Comparison of ENCODE assay signal across 8 cellular contexts in genomic region chr18:6414723-6415362, GRCh38. TPM values are rescaled to one million over a fixed set of nuclear protein-coding genes. Genes with fewer than 3 reads are reported as not detected.
DNase-seq lines count a peak whose midpoint lies in the region; TF ChIP-seq lines count a peak whose summit lies in the region.

L3MBTL4 (minus strand) TSS chr18:6414911; CDS start chr18:6311625, 103,286 bp downstream.

- peak within 1 kb of the TSS; percentile 68 for H3K4me3 Mint-ChIP-seq in activated naive CD4-positive, alpha-beta T cell treated with anti-CD3 and anti-CD28 coated beads, Interleukin-2, amount 10 ng/mL, durations not matched to agents 7 days and 5 days
- peak within 1 kb of the TSS; percentile 91 for H3K4me3 Mint-ChIP-seq in endothelial cell (ENCODE audit: unreplicated experiment)

- CTCF ChIA-PET in activated naive CD4-positive, alpha-beta T cell treated with anti-CD3 and anti-CD28 coated beads, Interleukin-2, amount 10 ng/mL, durations not matched to agents 7 days and 5 days (lab: Charles Lee), result no interaction called here

- no peak for DNase-seq in activated naive CD4-positive, alpha-beta T cell treated with anti-CD3 and anti-CD28 coated beads, Interleukin-2, amount 10 ng/mL, durations not matched to agents 7 days and 5 days
- no peak for DNase-seq in activated naive CD4-positive, alpha-beta T cell treated with anti-CD3 and anti-CD28 coated beads, Interleukin-2, amount 50 U/mL, for 16 hours
- DNase-seq in HFF-Myc (ENCODE audit: extremely low read depth, low read depth), result no peak
- DNase-seq in NCI-H510A (lab: John Stamatoyannopoulos, UW), result peak; percentile 53
- DNase-seq in endothelial cell (ENCODE audit: low spot score), result peak; percentile 14
- DNase-seq in mucosa of gallbladder (ENCODE audit: low spot score), result peak; percentile 43
- no peak for DNase-seq in RKO (ENCODE audit: low spot score)

- H3K27me3 Mint-ChIP-seq in activated naive CD4-positive, alpha-beta T cell treated with anti-CD3 and anti-CD28 coated beads, Interleukin-2, amount 10 ng/mL, durations not matched to agents 7 days and 5 days, result peaks cover 37% of the 10 kb centered on the region
- H3K27me3 Mint-ChIP-seq in endothelial cell (ENCODE audit: unreplicated experiment), result peaks cover 15% of the 10 kb centered on the region

- H3K4me1 ChIP-seq in urinary bladder (ENCODE audit: insufficient read depth), result no peaks in the 10 kb centered on the region

- no peak for TF ChIP-seq CTCF in HFF-Myc (IDR thresholded peaks at IDR 0.05; ENCODE audit: low read depth, low read length, missing control alignments)
- TF ChIP-seq CTCF in endothelial cell (IDR thresholded peaks at IDR 0.05; ENCODE audit: unreplicated experiment), result no peak

- H3K27ac Mint-ChIP-seq in activated naive CD4-positive, alpha-beta T cell treated with anti-CD3 and anti-CD28 coated beads, Interleukin-2, amount 10 ng/mL, durations not matched to agents 7 days and 5 days, result no peak within 1 kb of the TSS
- H3K27ac Mint-ChIP-seq in endothelial cell (ENCODE audit: unreplicated experiment), result no peak within 1 kb of the TSS

- no peaks in the 10 kb centered on the region for H3K36me3 Mint-ChIP-seq in activated naive CD4-positive, alpha-beta T cell treated with anti-CD3 and anti-CD28 coated beads, Interleukin-2, amount 10 ng/mL, durations not matched to agents 7 days and 5 days
- peaks cover 12% of the 10 kb centered on the region for H3K36me3 Mint-ChIP-seq in endothelial cell (ENCODE audit: low read depth, unreplicated experiment)

- H3K9me3 Mint-ChIP-seq in activated naive CD4-positive, alpha-beta T cell treated with anti-CD3 and anti-CD28 coated beads, Interleukin-2, amount 10 ng/mL, durations not matched to agents 7 days and 5 days, result no peaks in the 10 kb centered on the region
- no peaks in the 10 kb centered on the region for H3K9me3 Mint-ChIP-seq in endothelial cell (ENCODE audit: unreplicated experiment)

- peak within 1 kb of the TSS; percentile 92 for H3K27ac ChIP-seq in urinary bladder (ENCODE audit: low read depth)

- H3K36me3 ChIP-seq in urinary bladder (ENCODE audit: insufficient read depth), result no peaks in the 10 kb centered on the region

- H3K4me3 ChIP-seq in HFF-Myc (replicated peaks; ENCODE audit: low read depth, low read length) (peak within 1 kb of the TSS; percentile 23), urinary bladder (ENCODE audit: low read depth, low read length) (peak within 1 kb of the TSS; percentile 97)

- peaks cover 12% of the 10 kb centered on the region for H3K4me1 Mint-ChIP-seq in activated naive CD4-positive, alpha-beta T cell treated with anti-CD3 and anti-CD28 coated beads, Interleukin-2, amount 10 ng/mL, durations not matched to agents 7 days and 5 days
- peaks cover 8% of the 10 kb centered on the region for H3K4me1 Mint-ChIP-seq in endothelial cell (ENCODE audit: unreplicated experiment)

- 2% methylated on average over 67 of the region's 67 CpGs for WGBS in urinary bladder

RNA-seq across cellular contexts. Expression of gene L3MBTL4, which starts in this region (rescaled TPM):
- total RNA-seq in endothelial cell (ENCODE audit: unreplicated experiment) (0.56 TPM), mucosa of gallbladder (16.1 TPM), urinary bladder (6.7 TPM)
- 0.98 TPM for polyA plus RNA-seq in urinary bladder

Comparison
In these comparisons a context has a peak if more than half of its experiments do, and no peak if none do; other contexts are left out.
1. Peak in DNase-seq in endothelial cell; RNA of the gene not detected or under 1 TPM.
2. DNase-seq: peak in NCI-H510A (single experiment) and mucosa of gallbladder (single experiment); none in activated naive CD4-positive, alpha-beta T cell treated with anti-CD3 and anti-CD28 coated beads, Interleukin-2, amount 10 ng/mL, durations not matched to agents 7 days and 5 days (single experiment), activated naive CD4-positive, alpha-beta T cell treated with anti-CD3 and anti-CD28 coated beads, Interleukin-2, amount 50 U/mL, for 16 hours (single experiment), HFF-Myc (single experiment) and RKO (single experiment).